Comparison of ENCODE assay signal across 8 cellular contexts in the genomic region with DNA sequence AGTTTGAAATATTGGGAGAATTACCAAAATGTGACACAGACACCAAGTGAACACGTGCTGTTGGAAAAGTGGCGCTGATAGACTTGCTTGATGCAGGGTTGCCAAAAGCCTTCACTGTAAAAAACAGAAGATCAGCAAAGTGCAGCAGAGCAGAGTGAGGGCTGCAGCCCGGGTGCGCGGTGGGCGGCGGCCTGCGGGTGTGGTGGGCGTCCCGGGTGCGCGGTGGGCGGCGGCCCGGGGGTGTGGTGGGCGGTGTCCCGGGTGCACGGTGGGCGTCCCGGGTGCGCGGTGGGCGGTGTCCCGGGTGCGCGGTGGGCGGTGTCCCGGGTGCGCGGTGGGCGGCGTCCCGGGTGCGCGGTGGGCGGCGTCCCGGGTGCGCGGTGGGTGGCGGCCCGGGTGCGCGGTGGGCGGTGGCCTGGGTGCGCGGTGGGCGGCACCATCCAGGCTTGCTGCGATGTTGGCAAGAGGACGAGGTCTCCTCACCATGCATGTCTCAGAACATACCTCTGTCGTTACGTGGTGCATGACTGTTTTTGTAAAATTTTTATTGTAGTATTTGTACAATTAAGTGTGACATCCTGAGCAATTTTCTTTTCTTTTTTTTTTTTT. TPM values are rescaled to one million over a fixed set of nuclear protein-coding genes. Genes with fewer than 3 reads are reported as not detected.
A peak's percentile ranks its signal among the peaks of the same experiment; 100 is the strongest.
DNase-seq lines count a peak whose midpoint lies in the region; ATAC-seq and TF ChIP-seq lines count a peak whose summit lies in the region.

No MANE protein-coding gene starts in this region.

- ATAC-seq in GM18519 (IDR thresholded peaks at IDR 0.05; ENCODE audit: low FRiP score, unreplicated experiment) (no peak), HG02571 (IDR thresholded peaks at IDR 0.05; ENCODE audit: unreplicated experiment) (no peak)

- no peaks in the 10 kb centered on the region for H3K27me3 Mint-ChIP-seq in MCF 10A (ENCODE audit: insufficient read depth, unreplicated experiment)

- H3K9me3 ChIP-seq in breast epithelium (no peaks in the 10 kb centered on the region), left ventricle myocardium inferior (replicated peaks) (no peaks in the 10 kb centered on the region), thymus (ENCODE audit: control insufficient read depth) (no peaks in the 10 kb centered on the region)

- peaks cover 25% of the 10 kb centered on the region for H3K36me3 Mint-ChIP-seq in MCF 10A (ENCODE audit: insufficient read depth, unreplicated experiment)

- H3K4me1 ChIP-seq in breast epithelium (no peaks in the 10 kb centered on the region), left ventricle myocardium inferior (peaks cover 8% of the 10 kb centered on the region), thymus (ENCODE audit: control insufficient read depth, insufficient read depth, low read length) (peaks cover 9% of the 10 kb centered on the region)

- no peak overlapping the region for H3K27ac Mint-ChIP-seq in MCF 10A (ENCODE audit: low read depth, unreplicated experiment)

- H3K36me3 ChIP-seq in breast epithelium, result no peaks in the 10 kb centered on the region
- peaks cover 31% of the 10 kb centered on the region for H3K36me3 ChIP-seq in left ventricle myocardium inferior
- H3K36me3 ChIP-seq in thymus (ENCODE audit: control insufficient read depth, insufficient read depth), result peaks cover 7% of the 10 kb centered on the region

- H3K27me3 ChIP-seq in breast epithelium, result no peaks in the 10 kb centered on the region
- no peaks in the 10 kb centered on the region for H3K27me3 ChIP-seq in left ventricle myocardium inferior (ENCODE audit: low read depth)
- no peaks in the 10 kb centered on the region for H3K27me3 ChIP-seq in thymus (ENCODE audit: control insufficient read depth, insufficient read depth)

- peak overlapping the region in 2 of 3 donors; percentile 36 to 64 for H3K4me3 ChIP-seq in breast epithelium
- H3K4me3 ChIP-seq in left ventricle myocardium inferior, result peak overlapping the region; percentile 33
- H3K4me3 ChIP-seq in thymus (ENCODE audit: low read length), result peak overlapping the region; percentile 18

- no peaks in the 10 kb centered on the region for H3K9me3 Mint-ChIP-seq in MCF 10A (ENCODE audit: unreplicated experiment)

- no TSS peak for BruUV-seq in MCF 10A (replicated peaks; lab: Mats Ljungman, UMichigan)

- H3K4me3 Mint-ChIP-seq in MCF 10A (ENCODE audit: unreplicated experiment), result no peak overlapping the region

- CTCF ChIA-PET in MCF 10A (lab: Yijun Ruan, JAX), result interaction anchor here (0.7 to 1.2 kb wide), 2 partner anchors 9 to 12 kb away, joined by 3 to 4 read pairs; no protein-coding TSS in a partner anchor

- H3K27ac ChIP-seq in breast epithelium, result no peak overlapping the region
- H3K27ac ChIP-seq in left ventricle myocardium inferior (replicated peaks), result no peak overlapping the region
- no peak overlapping the region for H3K27ac ChIP-seq in thymus (ENCODE audit: low read depth)

- 2% methylated on average over 52 of the region's 52 CpGs for WGBS in thymus

- intact Hi-C loops in breast epithelium (cut with DNase I; ENCODE audit: low total_unique reads), result no loop called here
- intact Hi-C loops in MCF 10A (cut with micrococcal nuclease), result no loop called here
- intact Hi-C loops in left ventricle myocardium inferior (cut with micrococcal nuclease), result no loop called here

- H3K4me1 Mint-ChIP-seq in MCF 10A (ENCODE audit: insufficient read depth, unreplicated experiment), result no peaks in the 10 kb centered on the region

- TF ChIP-seq POLR2A in breast epithelium (IDR thresholded peaks at IDR 0.05), result no peak

- POLR2A ChIA-PET in MCF 10A (lab: Yijun Ruan, JAX), result interaction anchor here (1.1 kb wide), 1 partner anchor 47 kb away, joined by 3 read pairs; no protein-coding TSS in a partner anchor

- no peak for TF ChIP-seq CTCF in breast epithelium (IDR thresholded peaks at IDR 0.05)
- no peak for TF ChIP-seq CTCF in MCF 10A (IDR thresholded peaks at IDR 0.05; ENCODE audit: unreplicated experiment)
- TF ChIP-seq CTCF in left ventricle myocardium inferior (IDR thresholded peaks at IDR 0.05; ENCODE audit: borderline replicate concordance), result no peak

- no peak for DNase-seq in breast epithelium (ENCODE audit: low spot score in 2 of 2)
- no peak for DNase-seq in MCF 10A (ENCODE audit: unreplicated experiment)
- peak; percentile 22 for DNase-seq in activated T-cell treated with anti-CD3 and anti-CD28 coated beads for 1 hour (ENCODE audit: low read depth)
- peak; percentile 38 for DNase-seq in left ventricle myocardium inferior
- DNase-seq in NCI-H774 (lab: John Stamatoyannopoulos, UW), result no peak

RNA-seq across cellular contexts. Expression of a gene that starts 34.1 kb away (rescaled TPM):
- total RNA-seq in breast epithelium, result under 1 TPM; 0.33 to 0.64 (median 0.59) TPM
- 4.1 and 6.2 TPM in 2 replicates for total RNA-seq in MCF 10A (2022)
- 0.99 TPM for total RNA-seq in left ventricle myocardium inferior
- 1.2 TPM for polyA plus RNA-seq in thymus

RNA-seq across cellular contexts. Expression of a gene that starts 49.7 kb away (rescaled TPM):
- total RNA-seq in breast epithelium, result 10 to 100 TPM; 46.0 to 70.9 (median 67.8) TPM
- 49.7 and 57.7 TPM in 2 replicates for total RNA-seq in MCF 10A (2022)
- 64.0 TPM for total RNA-seq in left ventricle myocardium inferior
- polyA plus RNA-seq in thymus, result 64.6 TPM

RNA-seq across cellular contexts. Expression of a gene that starts 55.4 kb away (rescaled TPM):
- total RNA-seq in breast epithelium (10 to 100 TPM; 50.7 to 70.1 (median 68.8) TPM), MCF 10A (2022) (154 and 166 TPM in 2 replicates), left ventricle myocardium inferior (192 TPM)
- polyA plus RNA-seq in thymus, result 80.8 TPM

Comparison
In these comparisons a context has a peak if more than half of its experiments do, and no peak if none do; other contexts are left out.
1. DNase-seq: peak in activated T-cell treated with anti-CD3 and anti-CD28 coated beads for 1 hour (single experiment) and left ventricle myocardium inferior (single experiment); none in breast epithelium (0 of 2), MCF 10A (single experiment) and NCI-H774 (single experiment).
2. Peak in every context shown above with its lines, with median percentiles within 50 percentile points of each other: H3K4me3 ChIP-seq.